In the genomic region with DNA sequence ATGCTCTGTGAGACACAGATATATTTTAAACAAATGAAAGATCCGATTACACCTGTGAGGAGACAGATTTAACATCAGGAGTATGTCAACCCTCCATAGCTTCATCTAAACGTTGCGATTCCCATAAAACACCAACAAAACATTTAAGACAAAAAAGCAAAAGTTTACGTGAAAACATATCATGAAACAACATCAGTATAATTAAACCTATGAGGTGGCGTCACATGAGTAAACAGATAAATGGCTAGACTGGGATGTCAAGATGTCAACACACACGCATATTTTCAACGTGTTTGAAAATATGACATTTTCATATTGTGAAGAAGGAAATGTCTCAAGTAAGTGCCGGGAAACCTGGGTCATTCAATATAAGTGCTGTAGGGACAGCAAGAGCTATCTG, we compare ENCODE assay signal across 7 cellular contexts.
"Had no signal": no experiment of that assay in that cellular context is flagged by ENCODE, and none has a peak within 500 bp of the region (broad histone marks: within the 10 kb centered on the region; RNA-seq: fewer than 3 reads in every experiment).

No MANE protein-coding gene starts in this region.

- ATAC-seq: HCT116 had no signal

- H2AFZ ChIP-seq: GM23248 had no signal

- H3K27ac Mint-ChIP-seq: IgD-negative memory B cell had no signal

- H3K4me3 ChIP-seq: GM23248, HAP-1 had no signal

- H3K4me1 Mint-ChIP-seq: IgD-negative memory B cell had no signal

- H3K4me3 Mint-ChIP-seq: IgD-negative memory B cell had no signal

- H3K36me3 Mint-ChIP-seq: IgD-negative memory B cell had no signal

- H3K27ac ChIP-seq: GM23248 had no signal

- H3K4me1 ChIP-seq: HAP-1 had no signal

- H3K9me3 ChIP-seq: HAP-1 had no signal

- DNase-seq: GM23248, GOT3, H7, KBM-7 had no signal

- H3K36me3 ChIP-seq: HAP-1 had no signal
